ENCODE assay signal across 11 cellular contexts in genomic region chr3:2071531-2071930, GRCh38. TPM values are rescaled to one million over a fixed set of nuclear protein-coding genes. Genes with fewer than 3 reads are reported as not detected.
"Had no signal": no experiment of that assay in that cellular context is flagged by ENCODE, and none has a peak within 500 bp of the region (broad histone marks: within the 10 kb centered on the region; RNA-seq: fewer than 3 reads in every experiment).

No MANE protein-coding gene starts in this region.

- H2AFZ ChIP-seq: GM23248, GM23338 had no signal

- H3K9me3 ChIP-seq: HAP-1 had no signal

- ATAC-seq: GM23338, HCT116 had no signal

- H3K4me3 ChIP-seq: GM23248, GM23338, HAP-1 had no signal

- H3K36me3 ChIP-seq: HAP-1 had no signal

- H3K4me2 ChIP-seq: GM23338 had no signal

- FAIRE-seq: H1, H54 had no signal

- H3K27ac ChIP-seq: GM23248 had no signal

- DNase-seq: GM23248, GOT3, H7, H9, HCEC 1CT, HFFc6 had no signal

- H3K9ac ChIP-seq: GM23248 had no signal

- H3K4me1 ChIP-seq: HAP-1 had no signal

RNA-seq across cellular contexts. Expression of gene CNTN4, which starts 27.1 kb away (rescaled TPM):
- total RNA-seq: GM23248, HFFc6 had no signal
